ENCODE assay signal across 10 cellular contexts in the genomic region with DNA sequence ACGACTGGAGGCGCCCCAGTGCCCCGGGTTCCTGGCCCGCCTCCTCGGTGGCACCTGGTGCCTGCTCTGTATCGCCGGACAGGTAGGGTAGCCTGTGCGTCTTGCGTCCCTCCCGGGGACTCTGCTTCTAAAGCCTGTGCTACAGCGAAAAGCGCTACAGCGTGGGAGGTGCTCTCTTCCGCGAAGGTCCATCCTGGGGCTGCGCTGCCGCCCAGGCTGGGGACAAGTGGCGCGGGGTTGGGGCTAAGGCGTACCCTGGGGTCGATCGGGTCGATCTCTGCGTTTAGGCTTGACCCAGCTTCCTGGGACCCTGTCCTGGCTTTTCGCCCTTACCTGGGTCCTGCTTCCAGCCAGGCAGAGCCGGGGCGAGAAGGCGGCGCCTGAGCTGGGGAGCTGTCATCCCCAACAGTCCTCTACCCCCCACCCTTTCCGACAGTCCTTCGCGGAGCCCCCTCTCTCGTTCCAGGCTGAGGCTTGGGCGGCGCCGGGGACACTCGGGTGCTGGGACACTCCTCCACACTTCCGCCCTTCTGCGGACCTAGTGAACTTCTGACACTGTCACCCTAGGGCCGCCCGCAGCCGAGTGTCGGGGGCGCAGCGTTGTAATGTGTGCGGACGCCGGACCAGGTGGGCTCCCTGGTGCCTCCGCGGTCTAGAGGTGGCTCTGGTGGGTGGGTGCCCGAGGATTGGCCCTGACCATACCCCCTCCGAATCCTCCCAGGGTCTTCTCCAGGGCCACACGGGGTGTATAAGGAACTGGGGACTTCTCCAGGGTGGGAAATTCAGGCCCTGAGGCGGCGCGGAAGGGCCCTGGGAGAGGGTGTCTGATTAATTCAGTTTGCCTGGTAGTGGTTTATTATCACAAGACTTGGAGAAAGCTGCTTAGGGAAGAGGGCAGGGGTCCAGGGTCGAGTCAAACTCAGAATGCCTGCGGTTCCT.
DNase-seq lines count a peak whose midpoint lies in the region; ATAC-seq and TF ChIP-seq lines count a peak whose summit lies in the region.
"Had no signal": no experiment of that assay in that cellular context is flagged by ENCODE, and none has a peak within 500 bp of the region (broad histone marks: within the 10 kb centered on the region; RNA-seq: fewer than 3 reads in every experiment).

No MANE protein-coding gene starts in this region.

- no peaks in the 10 kb centered on the region for H3K9me2 ChIP-seq in OCI-LY7 (ENCODE audit: insufficient read depth, low read length)

- WGBS in psoas muscle, 3 donors: 7 to 9% (median 8%) methylated on average over 58 of the region's 58 CpGs

- no peaks in the 10 kb centered on the region for H3K36me3 ChIP-seq in ES-I3 (ENCODE audit: insufficient read depth, low read length)
- H3K36me3 ChIP-seq in RWPE2 (ENCODE audit: low read depth): no peaks in the 10 kb centered on the region
- H3K36me3 ChIP-seq in iPS-15b (ENCODE audit: control insufficient read depth, insufficient read depth, low read length): no peaks in the 10 kb centered on the region
- no peaks in the 10 kb centered on the region for H3K36me3 ChIP-seq in psoas muscle (ENCODE audit: insufficient read depth in 1 of 2, low read depth in 1 of 2)
- H3K36me3 ChIP-seq in OCI-LY7 (ENCODE audit: insufficient read depth, low read length): no peaks in the 10 kb centered on the region

- H3K79me2 ChIP-seq in OCI-LY7 (ENCODE audit: insufficient read depth, low read depth, low read length): no peaks in the 10 kb centered on the region

- peak; percentile 35 for DNase-seq in RWPE2 (ENCODE audit: low spot score)
- DNase-seq in psoas muscle: peak in 1 of 2 donors; percentile 43
- DNase-seq in OCI-LY7 (ENCODE audit: low spot score): no peak
- no peak for DNase-seq in occipital lobe (lab: John Stamatoyannopoulos, UW)
- DNase-seq: NCI-H1048, PC-3 had no signal

- TF ChIP-seq CTCF in RWPE2 (IDR thresholded peaks at IDR 0.05; ENCODE audit: poor library complexity, severe bottlenecking): no peak
- no peak for TF ChIP-seq CTCF in psoas muscle (IDR thresholded peaks at IDR 0.05)
- TF ChIP-seq CTCF in OCI-LY7 (conservative IDR thresholded peaks at IDR 0.05; ENCODE audit: low read length): no peak

- ATAC-seq in RWPE2 (ENCODE audit: low read depth): peak; percentile 33; the same call in 1 of the 3 replicates
- ATAC-seq in psoas muscle: no peak
- ATAC-seq in HG03139 (IDR thresholded peaks at IDR 0.05; ENCODE audit: unreplicated experiment): no peak
- ATAC-seq in HG02885 (IDR thresholded peaks at IDR 0.05; ENCODE audit: poor library complexity, unreplicated experiment): no peak
- ATAC-seq: PC-3 had no signal

- intact Hi-C loops in psoas muscle (cut with DNase I): no loop called here
- intact Hi-C loops in OCI-LY7 (cut with micrococcal nuclease; ENCODE audit: unreplicated experiment): no loop called here

- H3K4me1 ChIP-seq in ES-I3 (ENCODE audit: insufficient read depth, low read length) (no peaks in the 10 kb centered on the region), RWPE2 (ENCODE audit: insufficient read depth, poor library complexity, severe bottlenecking) (no peaks in the 10 kb centered on the region), iPS-15b (ENCODE audit: control insufficient read depth, insufficient read depth, low read length) (no peaks in the 10 kb centered on the region), psoas muscle (no peaks in the 10 kb centered on the region), OCI-LY7 (ENCODE audit: insufficient read depth, low read length, poor library complexity, severe bottlenecking) (no peaks in the 10 kb centered on the region)

- no peaks in the 10 kb centered on the region for H4K20me1 ChIP-seq in OCI-LY7 (ENCODE audit: insufficient read depth, low read length)

- POLR2A ChIA-PET in OCI-LY7 (lab: Charles Lee): no interaction called here

- peak overlapping the region; percentile 61 for H3K9ac ChIP-seq in ES-I3 (ENCODE audit: low read depth, low read length)
- peak overlapping the region; percentile 56 for H3K9ac ChIP-seq in iPS-15b (ENCODE audit: low read depth, low read length)

- no peak overlapping the region for H2AFZ ChIP-seq in OCI-LY7 (ENCODE audit: low read length)

- H3K27me3 ChIP-seq in RWPE2 (ENCODE audit: insufficient read depth, poor library complexity, severe bottlenecking): peaks cover 44% of the 10 kb centered on the region
- peaks cover 63% of the 10 kb centered on the region for H3K27me3 ChIP-seq in iPS-15b (ENCODE audit: control insufficient read depth, insufficient read depth, low read length)
- H3K27me3 ChIP-seq in psoas muscle (ENCODE audit: insufficient read depth in 3 of 3, low read length in 2 of 3): peaks cover 0 to 34% (median 18%) of the 10 kb centered on the region in 3 donors

- H3K4me3 ChIP-seq in RWPE2 (ENCODE audit: severe bottlenecking): no peak overlapping the region
- peak overlapping the region; percentile 84 for H3K4me3 ChIP-seq in iPS-15b (ENCODE audit: low read depth, low read length)
- peak overlapping the region; percentile 13 for H3K4me3 ChIP-seq in psoas muscle
- no peak overlapping the region for H3K4me3 ChIP-seq in OCI-LY7 (ENCODE audit: low read depth, low read length, poor library complexity, severe bottlenecking)

- no peaks in the 10 kb centered on the region for H3K9me3 ChIP-seq in ES-I3 (ENCODE audit: control insufficient read depth, insufficient read depth, low read length)
- H3K9me3 ChIP-seq in RWPE2 (ENCODE audit: severe bottlenecking): no peaks in the 10 kb centered on the region
- H3K9me3 ChIP-seq in iPS-15b (ENCODE audit: control insufficient read depth, insufficient read depth, low read length): no peaks in the 10 kb centered on the region
- no peaks in the 10 kb centered on the region for H3K9me3 ChIP-seq in psoas muscle
- no peaks in the 10 kb centered on the region for H3K9me3 ChIP-seq in OCI-LY7 (ENCODE audit: low read length)

- CTCF ChIA-PET in OCI-LY7 (lab: Charles Lee; ENCODE audit: unreplicated experiment): no interaction called here

- BruUV-seq in OCI-LY7 (replicated peaks; lab: Mats Ljungman, UMichigan): no TSS peak

- H3K27ac ChIP-seq in RWPE2 (ENCODE audit: poor library complexity, severe bottlenecking) (no peak overlapping the region), psoas muscle (no peak overlapping the region), OCI-LY7 (ENCODE audit: low read depth, low read length, poor library complexity, severe bottlenecking) (no peak overlapping the region)

- H3K4me2 ChIP-seq in OCI-LY7 (ENCODE audit: low read length): no peak overlapping the region

Comparison
In these comparisons a context has a peak if more than half of its experiments do, and no peak if none do; other contexts are left out.
1. H3K4me3 ChIP-seq: peak in iPS-15b (single experiment) and psoas muscle (single experiment); none in RWPE2 (single experiment) and OCI-LY7 (single experiment).